29 cellular contexts compared by ENCODE assay signal in the genomic region with DNA sequence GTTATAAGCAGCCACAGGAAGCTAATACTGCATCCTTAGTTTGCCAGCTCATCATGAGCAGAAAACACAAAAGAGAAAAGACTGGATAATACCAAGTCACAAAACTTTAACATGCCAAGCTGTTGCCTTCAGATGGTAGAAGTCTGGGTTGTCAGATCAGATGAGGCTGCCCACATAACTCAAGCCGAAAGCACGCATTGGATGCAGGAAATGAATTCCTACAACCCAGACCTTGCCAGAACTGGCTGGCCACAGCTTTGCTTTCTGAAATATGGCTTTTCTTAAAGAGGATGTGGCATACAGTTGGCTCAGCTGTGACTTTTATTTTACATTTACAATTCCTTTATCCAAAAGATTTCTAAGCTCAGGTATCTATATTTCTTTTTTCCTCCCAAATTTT.
DNase-seq lines count a peak whose midpoint lies in the region; ATAC-seq and TF ChIP-seq lines count a peak whose summit lies in the region.
"Had no signal": no experiment of that assay in that cellular context is flagged by ENCODE, and none has a peak within 500 bp of the region (broad histone marks: within the 10 kb centered on the region; RNA-seq: fewer than 3 reads in every experiment).

No MANE protein-coding gene starts in this region.

- H3K9me3 Mint-ChIP-seq in chondrocyte (ENCODE audit: low read depth) (no peaks in the 10 kb centered on the region), osteocyte (ENCODE audit: unreplicated experiment) (no peaks in the 10 kb centered on the region)
- H3K9me3 Mint-ChIP-seq: activated CD4-positive, alpha-beta memory T cell treated with anti-CD3 and anti-CD28 coated beads, Interleukin-2, amount 10 ng/mL, durations not matched to agents 7 days and 5 days; central memory CD8-positive, alpha-beta T cell; natural killer cell treated with Interleukin-12 subunit alpha and Interleukin-12 subunit beta and Interleukin-15 and Interleukin-18, amount 100 ng/mL, for 72 hours had no signal

- DNase-seq in Daoy (ENCODE audit: low read depth) = peak; percentile 12
- peak; percentile 37 for DNase-seq in Jurkat, Clone E6-1 (ENCODE audit: low read depth, low spot score)
- no peak for DNase-seq in chondrocyte (ENCODE audit: low spot score)
- DNase-seq in osteocyte (ENCODE audit: extremely low spot score, unreplicated experiment) = peak; percentile 21
- DNase-seq in NOMO-1 (lab: John Stamatoyannopoulos, UW; ENCODE audit: unreplicated experiment in 2 of 2) = no peak
- DNase-seq in central memory CD4-positive, alpha-beta T cell = no peak
- DNase-seq in COLO829 (ENCODE audit: low spot score) = no peak
- DNase-seq: ACHN; activated CD4-positive, alpha-beta memory T cell treated with anti-CD3 and anti-CD28 coated beads, Interleukin-2, amount 10 ng/mL, durations not matched to agents 7 days and 5 days; activated CD8-positive, alpha-beta memory T cell treated with anti-CD3 and anti-CD28 coated beads, Interleukin-2, amount 50 U/mL, for 48 hours; aorta; C1 segment of cervical spinal cord; Caco-2; DMS79; heart left ventricle; lower lobe of right lung; NCI-H1105; NCI-H1930; NCI-H526; stimulated activated CD4-positive, alpha-beta T cell treated with anti-CD3 and anti-CD28 coated beads, Interleukin-1b, Interleukin-23, amount 100 ng/mL, for 48 hours; T-helper 1 cell; trophoblast cell had no signal

- H3K36me3 Mint-ChIP-seq in chondrocyte (ENCODE audit: low read depth) (no peaks in the 10 kb centered on the region), osteocyte (ENCODE audit: unreplicated experiment) (no peaks in the 10 kb centered on the region)
- H3K36me3 Mint-ChIP-seq: activated naive CD8-positive, alpha-beta T cell; natural killer cell treated with Interleukin-12 subunit alpha and Interleukin-12 subunit beta and Interleukin-15 and Interleukin-18, amount 100 ng/mL, for 72 hours had no signal

- TF ChIP-seq CTCF in chondrocyte (IDR thresholded peaks at IDR 0.05) (no peak), osteocyte (IDR thresholded peaks at IDR 0.05) (no peak)

- H3K4me3 Mint-ChIP-seq in chondrocyte (ENCODE audit: unreplicated experiment) (no peak overlapping the region), osteocyte (ENCODE audit: unreplicated experiment) (no peak overlapping the region)
- H3K4me3 Mint-ChIP-seq: activated CD4-positive, alpha-beta memory T cell treated with anti-CD3 and anti-CD28 coated beads, Interleukin-2, amount 10 ng/mL, durations not matched to agents 7 days and 5 days; activated naive CD8-positive, alpha-beta T cell; central memory CD8-positive, alpha-beta T cell; natural killer cell treated with Interleukin-12 subunit alpha and Interleukin-12 subunit beta and Interleukin-15 and Interleukin-18, amount 100 ng/mL, for 72 hours had no signal

- ATAC-seq in HG03135 (IDR thresholded peaks at IDR 0.05; ENCODE audit: unreplicated experiment) = no peak
- ATAC-seq: activated CD4-positive, CD25-positive, alpha-beta regulatory T cell treated with anti-CD3 and anti-CD28 coated beads, Interleukin-2, amount 50 U/mL, for 24 hours; heart left ventricle; lower lobe of right lung; natural killer cell treated with Interleukin-12 subunit alpha and Interleukin-12 subunit beta and Interleukin-15 and Interleukin-18, amount 100 ng/mL, for 72 hours; Panc1 had no signal

- H3K27ac Mint-ChIP-seq in chondrocyte (ENCODE audit: unreplicated experiment) (peak overlapping the region; percentile 79), osteocyte (ENCODE audit: unreplicated experiment) (no peak overlapping the region)
- H3K27ac Mint-ChIP-seq: activated CD4-positive, alpha-beta memory T cell treated with anti-CD3 and anti-CD28 coated beads, Interleukin-2, amount 10 ng/mL, durations not matched to agents 7 days and 5 days; activated naive CD8-positive, alpha-beta T cell; natural killer cell treated with Interleukin-12 subunit alpha and Interleukin-12 subunit beta and Interleukin-15 and Interleukin-18, amount 100 ng/mL, for 72 hours had no signal

- H3K4me3 ChIP-seq in Jurkat, Clone E6-1 (ENCODE audit: low read length) = no peak overlapping the region
- H3K4me3 ChIP-seq: heart left ventricle, lower lobe of right lung, skin epidermis had no signal

- H3K27me3 Mint-ChIP-seq in chondrocyte (ENCODE audit: low read depth) (peaks cover 26% of the 10 kb centered on the region), osteocyte (ENCODE audit: unreplicated experiment) (peaks cover 38% of the 10 kb centered on the region)

- H3K4me1 Mint-ChIP-seq in chondrocyte (ENCODE audit: low read depth) (peaks cover 13% of the 10 kb centered on the region), osteocyte (ENCODE audit: unreplicated experiment) (no peaks in the 10 kb centered on the region)
- H3K4me1 Mint-ChIP-seq: activated CD4-positive, alpha-beta memory T cell treated with anti-CD3 and anti-CD28 coated beads, Interleukin-2, amount 10 ng/mL, durations not matched to agents 7 days and 5 days; central memory CD8-positive, alpha-beta T cell had no signal

Comparison
In these comparisons a context has a peak if more than half of its experiments do, and no peak if none do; other contexts are left out.
1. DNase-seq: peak in Daoy (single experiment), Jurkat, Clone E6-1 (single experiment) and osteocyte (single experiment); none in chondrocyte (single experiment), NOMO-1 (0 of 2), central memory CD4-positive, alpha-beta T cell (single experiment) and COLO829 (single experiment).